10 cellular contexts compared by ENCODE assay signal in genomic region chr18:26839609-26840008, GRCh38. TPM values are rescaled to one million over a fixed set of nuclear protein-coding genes. Genes with fewer than 3 reads are reported as not detected.
"Had no signal": no experiment of that assay in that cellular context is flagged by ENCODE, and none has a peak within 500 bp of the region (broad histone marks: within the 10 kb centered on the region; RNA-seq: fewer than 3 reads in every experiment).

No MANE protein-coding gene starts in this region.

- H3K4me1 ChIP-seq: HAP-1 had no signal

- H3K9me3 ChIP-seq: HAP-1 had no signal

- H3K27ac ChIP-seq: GM23248 had no signal

- FAIRE-seq: H1 had no signal

- H3K36me3 ChIP-seq: HAP-1 had no signal

- ATAC-seq: GM23338, HCT116 had no signal

- DNase-seq: GM23248, GOT3, H7, H9, HCEC 1CT, HFFc6 had no signal

- H3K4me3 ChIP-seq: GM23248, GM23338, HAP-1 had no signal

RNA-seq across cellular contexts. Expression of gene AQP4, which starts 25.9 kb away (rescaled TPM):
- total RNA-seq: GM23248, HFFc6 had no signal
